11 cellular contexts compared by ENCODE assay signal in genomic region chr1:53580739-53581475, GRCh38.
DNase-seq lines count a peak whose midpoint lies in the region; ATAC-seq lines count a peak whose summit lies in the region.
"Had no signal": no experiment of that assay in that cellular context is flagged by ENCODE, and none has a peak within 500 bp of the region (broad histone marks: within the 10 kb centered on the region; RNA-seq: fewer than 3 reads in every experiment).

No MANE protein-coding gene starts in this region.

- H3K27ac ChIP-seq in neuronal stem cell (replicated peaks; ENCODE audit: low read length) = no peak overlapping the region
- H3K27ac ChIP-seq: PC-9 had no signal

- H3K4me1 ChIP-seq in neuronal stem cell (ENCODE audit: control insufficient read depth in 2 of 2, insufficient read depth in 1 of 2, low read depth in 1 of 2, low read length in 2 of 2) = peaks cover 0 to 8% of the 10 kb centered on the region in 2 donors

- no peak overlapping the region for H3K23ac ChIP-seq in neuronal stem cell (ENCODE audit: low read depth, low read length, poor library complexity)

- no peaks in the 10 kb centered on the region for H3K36me3 ChIP-seq in neuronal stem cell (replicated peaks in 1 of 2; ENCODE audit: control insufficient read depth in 2 of 2, insufficient read depth in 2 of 2, low read length in 2 of 2)

- H3K36me3 Mint-ChIP-seq in activated naive CD4-positive, alpha-beta T cell treated with anti-CD3 and anti-CD28 coated beads for 36 hours (ENCODE audit: low read depth) = no peaks in the 10 kb centered on the region
- H3K36me3 Mint-ChIP-seq in activated naive CD4-positive, alpha-beta T cell treated with anti-CD3 and anti-CD28 coated beads, Interleukin-2, amount 50 U/mL, for 72 hours = no peaks in the 10 kb centered on the region
- H3K36me3 Mint-ChIP-seq in central memory CD8-positive, alpha-beta T cell (ENCODE audit: insufficient read depth) = peaks cover 2% of the 10 kb centered on the region

- H3K14ac ChIP-seq in neuronal stem cell (ENCODE audit: low read length) = no peak overlapping the region

- H3K4me3 Mint-ChIP-seq in activated naive CD4-positive, alpha-beta T cell treated with anti-CD3 and anti-CD28 coated beads for 36 hours = no peak overlapping the region
- H3K4me3 Mint-ChIP-seq in central memory CD8-positive, alpha-beta T cell = no peak overlapping the region
- H3K4me3 Mint-ChIP-seq: CD4-positive, alpha-beta T cell had no signal

- no peaks in the 10 kb centered on the region for H3K27me3 Mint-ChIP-seq in activated naive CD4-positive, alpha-beta T cell treated with anti-CD3 and anti-CD28 coated beads for 36 hours (ENCODE audit: low read depth)
- no peaks in the 10 kb centered on the region for H3K27me3 Mint-ChIP-seq in central memory CD8-positive, alpha-beta T cell
- H3K27me3 Mint-ChIP-seq: CD4-positive, alpha-beta T cell had no signal

- H3K18ac ChIP-seq in neuronal stem cell (ENCODE audit: low read length) = peak overlapping the region; percentile 15

- H2BK120ac ChIP-seq in neuronal stem cell (ENCODE audit: low read depth, low read length) = no peak overlapping the region

- H2AFZ ChIP-seq in neuronal stem cell (ENCODE audit: low read length) = no peak overlapping the region
- H2AFZ ChIP-seq: PC-9 had no signal

- no peaks in the 10 kb centered on the region for H3K27me3 ChIP-seq in neuronal stem cell (ENCODE audit: control insufficient read depth in 3 of 3, insufficient read depth in 3 of 3, low read depth in 1 of 3, low read length in 3 of 3)

- H3K27ac Mint-ChIP-seq in activated naive CD4-positive, alpha-beta T cell treated with anti-CD3 and anti-CD28 coated beads for 36 hours = no peak overlapping the region
- no peak overlapping the region for H3K27ac Mint-ChIP-seq in activated naive CD4-positive, alpha-beta T cell treated with anti-CD3 and anti-CD28 coated beads, Interleukin-2, amount 50 U/mL, for 72 hours
- peak overlapping the region; percentile 4 for H3K27ac Mint-ChIP-seq in central memory CD8-positive, alpha-beta T cell (ENCODE audit: low read depth)
- H3K27ac Mint-ChIP-seq: CD4-positive, alpha-beta T cell had no signal

- H2AK5ac ChIP-seq in neuronal stem cell (ENCODE audit: low read depth, low read length) = no peak overlapping the region

- H2BK12ac ChIP-seq in neuronal stem cell (ENCODE audit: low read length) = no peak overlapping the region

- H3K4me1 Mint-ChIP-seq in activated naive CD4-positive, alpha-beta T cell treated with anti-CD3 and anti-CD28 coated beads for 36 hours (ENCODE audit: low read depth) = peaks cover 10% of the 10 kb centered on the region
- peaks cover 73% of the 10 kb centered on the region for H3K4me1 Mint-ChIP-seq in central memory CD8-positive, alpha-beta T cell

- ATAC-seq in activated naive CD4-positive, alpha-beta T cell treated with anti-CD3 and anti-CD28 coated beads, Interleukin-2, amount 50 U/mL, for 72 hours = no peak
- ATAC-seq in central memory CD8-positive, alpha-beta T cell (replicated peaks; ENCODE audit: extremely low read depth, poor library complexity, severe bottlenecking) = no peak
- no peak for ATAC-seq in HG03097 (IDR thresholded peaks at IDR 0.05; ENCODE audit: low FRiP score, unreplicated experiment)
- no peak for ATAC-seq in left colon
- ATAC-seq: K562 had no signal

- CTCF ChIA-PET in activated naive CD4-positive, alpha-beta T cell treated with anti-CD3 and anti-CD28 coated beads for 36 hours (lab: Charles Lee) = no interaction called here

- no CpG with 5 or more reads among the region's 9 CpGs for WGBS in neuronal stem cell (ENCODE audit: extremely low coverage in 2 of 2, insufficient read length in 2 of 2, insufficient replicate concordance in 1 of 2), 2 donors

- H3K4me2 ChIP-seq in neuronal stem cell (ENCODE audit: insufficient read depth, low read length, poor library complexity, severe bottlenecking) = no peak overlapping the region
- H3K4me2 ChIP-seq: PC-9 had no signal

- peak; percentile 0 for DNase-seq in activated naive CD4-positive, alpha-beta T cell treated with anti-CD3 and anti-CD28 coated beads for 36 hours
- no peak for DNase-seq in activated naive CD4-positive, alpha-beta T cell treated with anti-CD3 and anti-CD28 coated beads, Interleukin-2, amount 50 U/mL, for 72 hours (ENCODE audit: low spot score in 2 of 2)
- DNase-seq in central memory CD8-positive, alpha-beta T cell (ENCODE audit: low spot score in 2 of 2) = no peak
- no peak for DNase-seq in neuronal stem cell (ENCODE audit: low spot score)
- DNase-seq in hypothalamus (lab: John Stamatoyannopoulos, UW) = no peak
- DNase-seq in left colon = no peak
- DNase-seq: NCI-H1092, PC-9 had no signal

- H3K9me3 ChIP-seq in neuronal stem cell (replicated peaks in 1 of 2; ENCODE audit: control insufficient read depth in 2 of 2, insufficient read depth in 1 of 2, low read depth in 1 of 2, low read length in 2 of 2) = no peaks in the 10 kb centered on the region

- no peak overlapping the region for H4K91ac ChIP-seq in neuronal stem cell (ENCODE audit: low read depth, low read length, poor library complexity)

- no peak overlapping the region for H3K4me3 ChIP-seq in neuronal stem cell (ENCODE audit: low read length in 2 of 2)
- H3K4me3 ChIP-seq: K562, PC-9 had no signal

- no peaks in the 10 kb centered on the region for H3K9me3 Mint-ChIP-seq in activated naive CD4-positive, alpha-beta T cell treated with anti-CD3 and anti-CD28 coated beads for 36 hours
- no peaks in the 10 kb centered on the region for H3K9me3 Mint-ChIP-seq in activated naive CD4-positive, alpha-beta T cell treated with anti-CD3 and anti-CD28 coated beads, Interleukin-2, amount 50 U/mL, for 72 hours
- H3K9me3 Mint-ChIP-seq in central memory CD8-positive, alpha-beta T cell = no peaks in the 10 kb centered on the region
- H3K9me3 Mint-ChIP-seq: CD4-positive, alpha-beta T cell had no signal

- H2BK5ac ChIP-seq in neuronal stem cell (ENCODE audit: low read length) = no peak overlapping the region

- H2BK15ac ChIP-seq in neuronal stem cell (ENCODE audit: low read length) = no peak overlapping the region

- H3K79me1 ChIP-seq in neuronal stem cell (ENCODE audit: low read depth, low read length) = no peaks in the 10 kb centered on the region

- no peak overlapping the region for H3K9ac ChIP-seq in neuronal stem cell (ENCODE audit: low read depth, low read length, poor library complexity)

- intact Hi-C loops in activated naive CD4-positive, alpha-beta T cell treated with anti-CD3 and anti-CD28 coated beads for 36 hours (cut with micrococcal nuclease) = no loop called here
- intact Hi-C loops in left colon (cut with DNase I, micrococcal nuclease) = no loop called here

- no peak overlapping the region for H3K4ac ChIP-seq in neuronal stem cell (ENCODE audit: low read length)

- H4K8ac ChIP-seq in neuronal stem cell (ENCODE audit: low read depth, low read length) = no peak overlapping the region
